Comparison of ENCODE assay signal across 16 cellular contexts in the genomic region with DNA sequence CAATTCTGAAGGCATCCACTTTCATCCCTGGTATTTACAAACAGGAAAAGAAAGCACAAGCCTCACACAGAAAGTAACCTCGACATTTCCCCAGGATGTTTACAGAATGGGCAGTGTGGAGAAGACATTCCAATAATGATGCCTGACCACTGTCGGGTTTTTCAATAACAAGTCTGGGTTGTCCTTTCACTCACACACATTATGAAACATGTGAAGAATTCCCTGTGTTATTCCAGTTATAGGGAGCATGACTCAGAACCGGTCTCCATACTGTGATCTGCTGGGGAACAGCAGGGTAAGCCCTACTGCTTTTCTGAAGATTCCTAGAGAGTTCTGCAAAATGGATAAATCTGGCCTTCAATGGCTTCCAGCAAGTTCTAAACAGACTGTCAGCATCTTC.
A peak's percentile ranks its signal among the peaks of the same experiment; 100 is the strongest.
DNase-seq lines count a peak whose midpoint lies in the region; ATAC-seq and TF ChIP-seq lines count a peak whose summit lies in the region.
"Had no signal": no experiment of that assay in that cellular context is flagged by ENCODE, and none has a peak within 500 bp of the region (broad histone marks: within the 10 kb centered on the region; RNA-seq: fewer than 3 reads in every experiment).

No MANE protein-coding gene starts in this region.

- intact Hi-C loops in mucosa of descending colon (cut with DNase I, micrococcal nuclease): no loop called here

- H4K20me1 ChIP-seq in smooth muscle cell (ENCODE audit: low read depth): no peaks in the 10 kb centered on the region

- H3K4me2 ChIP-seq in smooth muscle cell: peak overlapping the region; percentile 21

- no peak overlapping the region for H3K9ac ChIP-seq in smooth muscle cell (ENCODE audit: low read depth)

- H3K4me1 ChIP-seq in smooth muscle cell (ENCODE audit: low read depth): peaks cover 5% of the 10 kb centered on the region
- H3K4me1 ChIP-seq in mucosa of descending colon (ENCODE audit: low read depth): no peaks in the 10 kb centered on the region
- H3K4me1 ChIP-seq: colonic mucosa had no signal

- H3K4me3 ChIP-seq in astrocyte of the cerebellum (ENCODE audit: low read depth, low read length): no peak overlapping the region
- no peak overlapping the region for H3K4me3 ChIP-seq in smooth muscle cell
- no peak overlapping the region for H3K4me3 ChIP-seq in mucosa of descending colon
- H3K4me3 ChIP-seq: colonic mucosa had no signal

- ATAC-seq in mucosa of descending colon: no peak
- ATAC-seq: activated CD8-positive, alpha-beta memory T cell treated with anti-CD3 and anti-CD28 coated beads, Interleukin-2, amount 10 ng/mL, durations not matched to agents 7 days and 5 days; HCT116; SK-N-SH treated with all-trans-retinoic acid at 6 μM for 48 hours; WTC11 had no signal

- DNase-seq in H4 (ENCODE audit: low spot score) (peak; percentile 96), astrocyte of the cerebellum (ENCODE audit: low read depth) (peak; percentile 88), glomerular visceral epithelial cell (ENCODE audit: extremely low spot score) (peak; percentile 78), smooth muscle cell (lab: John Stamatoyannopoulos, UW; ENCODE audit: unreplicated experiment) (no peak), DMS 273 treated with DMSO at 0.1 percent for 48 hours (lab: John Stamatoyannopoulos, UW) (no peak), cerebellar cortex (ENCODE audit: low spot score) (no peak), mucosa of descending colon (no peak), dermis blood vessel endothelial cell (no peak)
- DNase-seq: activated CD8-positive, alpha-beta memory T cell treated with anti-CD3 and anti-CD28 coated beads, Interleukin-2, amount 10 ng/mL, durations not matched to agents 7 days and 5 days; activated naive CD4-positive, alpha-beta T cell treated with anti-CD3 and anti-CD28 coated beads, Interleukin-2, amount 10 ng/mL, durations not matched to agents 7 days and 5 days; colonic mucosa; kidney; naive B cell had no signal

- no peaks in the 10 kb centered on the region for H3K27me3 ChIP-seq in smooth muscle cell (ENCODE audit: low read depth)
- H3K27me3 ChIP-seq: colonic mucosa had no signal

- H2AFZ ChIP-seq in smooth muscle cell (ENCODE audit: low read depth): no peak overlapping the region

- in situ Hi-C loops in astrocyte of the cerebellum (cut with HindIII; ENCODE audit: low sequenced_read_pairs): no loop called here

- H3F3A ChIP-seq in smooth muscle cell (ENCODE audit: low read depth): no peaks in the 10 kb centered on the region

- WGBS in smooth muscle cell (ENCODE audit: low lambda C conversion rate): 23% methylated on average over 3 of the region's 3 CpGs

- no peaks in the 10 kb centered on the region for H3K79me2 ChIP-seq in smooth muscle cell (ENCODE audit: low read depth)

- peak overlapping the region; percentile 41 for H3K27ac ChIP-seq in smooth muscle cell (ENCODE audit: low read depth)
- H3K27ac ChIP-seq: colonic mucosa had no signal

- no peak for TF ChIP-seq CTCF in astrocyte of the cerebellum (IDR thresholded peaks at IDR 0.05; ENCODE audit: low read depth, low read length, missing control alignments)
- no peak for TF ChIP-seq CTCF in smooth muscle cell (IDR thresholded peaks at IDR 0.05; ENCODE audit: borderline replicate concordance, insufficient read depth, poor library complexity, severe bottlenecking)
- TF ChIP-seq CTCF in mucosa of descending colon (IDR thresholded peaks at IDR 0.05): no peak

- H3K36me3 ChIP-seq in smooth muscle cell (ENCODE audit: low read depth) (no peaks in the 10 kb centered on the region), mucosa of descending colon (ENCODE audit: low read depth) (no peaks in the 10 kb centered on the region)
- H3K36me3 ChIP-seq: colonic mucosa had no signal

- H3K9me3 ChIP-seq in smooth muscle cell (replicated peaks; ENCODE audit: low read depth) (no peaks in the 10 kb centered on the region), mucosa of descending colon (no peaks in the 10 kb centered on the region)
- H3K9me3 ChIP-seq: colonic mucosa had no signal

Comparison
In these comparisons a context has a peak if more than half of its experiments do, and no peak if none do; other contexts are left out.
1. DNase-seq: peak in H4 (single experiment), astrocyte of the cerebellum (single experiment) and glomerular visceral epithelial cell (single experiment); none in smooth muscle cell (single experiment), DMS 273 treated with DMSO at 0.1 percent for 48 hours (single experiment), cerebellar cortex (single experiment), mucosa of descending colon (0 of 3) and dermis blood vessel endothelial cell (single experiment).